ENCODE assay signal across 23 cellular contexts in genomic region chr2:144583362-144583692, GRCh38.
A peak's percentile ranks its signal among the peaks of the same experiment; 100 is the strongest.
DNase-seq lines count a peak whose midpoint lies in the region; FAIRE-seq and TF ChIP-seq lines count a peak whose summit lies in the region.
"Had no signal": no experiment of that assay in that cellular context is flagged by ENCODE, and none has a peak within 500 bp of the region (broad histone marks: within the 10 kb centered on the region; RNA-seq: fewer than 3 reads in every experiment).

No MANE protein-coding gene starts in this region.

- no peak for TF ChIP-seq POLR2A in endothelial cell of umbilical vein (IDR thresholded peaks at IDR 0.05; ENCODE audit: low read depth, low read length)

- no peaks in the 10 kb centered on the region for H3K27me3 Mint-ChIP-seq in neural progenitor cell (ENCODE audit: insufficient read depth, low read depth)

- H3K36me3 ChIP-seq in endothelial cell of umbilical vein (ENCODE audit: control insufficient read depth in 2 of 2, extremely low read depth in 1 of 2, insufficient read depth in 2 of 2, low read length in 2 of 2) (no peaks in the 10 kb centered on the region), neural progenitor cell (no peaks in the 10 kb centered on the region), H7 (replicated peaks; ENCODE audit: control insufficient read depth, insufficient read depth, low read length) (no peaks in the 10 kb centered on the region)
- H3K36me3 ChIP-seq: adrenal gland, tibial artery had no signal

- POLR2A ChIA-PET in endothelial cell of umbilical vein (lab: Charles Lee), result interaction anchor here (0.6 kb wide), 1 partner anchor 65 kb away, joined by 3 read pairs; no protein-coding TSS in a partner anchor

- dilution Hi-C loops in endothelial cell of umbilical vein (cut with MboI; ENCODE audit: extremely low pct_ligation_motif_present, low sequenced_read_pairs), result no loop called here

- peak overlapping the region; percentile 76 for H2AFZ ChIP-seq in endothelial cell of umbilical vein (ENCODE audit: low read depth, low read length)
- peak overlapping the region; percentile 79 for H2AFZ ChIP-seq in neural progenitor cell (replicated peaks)

- H3K79me2 ChIP-seq in endothelial cell of umbilical vein (ENCODE audit: control insufficient read depth, insufficient read depth, low read length) (no peaks in the 10 kb centered on the region), neural progenitor cell (ENCODE audit: low read depth) (no peaks in the 10 kb centered on the region)

- TF ChIP-seq CTCF in endothelial cell of umbilical vein (IDR thresholded peaks at IDR 0.05; ENCODE audit: extremely low read depth in 1 of 2, insufficient read depth in 1 of 2, low read depth in 1 of 2, low read length in 2 of 2) (no peak), neural progenitor cell (IDR thresholded peaks at IDR 0.05) (no peak)

- H3K27me3 ChIP-seq in endothelial cell of umbilical vein (ENCODE audit: control insufficient read depth in 2 of 2, insufficient read depth in 2 of 2, low read length in 2 of 2) (no peaks in the 10 kb centered on the region), neural progenitor cell (no peaks in the 10 kb centered on the region), H7 (ENCODE audit: control insufficient read depth, insufficient read depth, low read length) (peaks cover 2% of the 10 kb centered on the region; the same call in 1 of the 2 replicates)
- H3K27me3 ChIP-seq: adrenal gland, tibial artery had no signal

- no TSS peak for BruUV-seq in endothelial cell of umbilical vein (replicated peaks; lab: Mats Ljungman, UMichigan)

- H3K27ac ChIP-seq in endothelial cell of umbilical vein (ENCODE audit: insufficient read depth, low read depth, low read length) (peak overlapping the region; percentile 53), neural progenitor cell (no peak overlapping the region)
- H3K27ac ChIP-seq: adrenal gland, KMS-11, tibial artery had no signal

- peaks cover 37% of the 10 kb centered on the region for H3K4me1 Mint-ChIP-seq in neural progenitor cell

- intact Hi-C loops in endothelial cell of umbilical vein (cut with micrococcal nuclease), result loop anchor here (1.0 to 5.0 kb wide), 4 partner anchors 13 to 1169 kb away; no protein-coding TSS in a partner anchor

- H3K4me3 Mint-ChIP-seq in neural progenitor cell, result no peak overlapping the region
- H3K4me3 Mint-ChIP-seq: activated CD4-positive, alpha-beta memory T cell treated with anti-CD3 and anti-CD28 coated beads, Interleukin-2, amount 10 ng/mL, durations not matched to agents 7 days and 5 days; brain had no signal

- DNase-seq in GDM1 (lab: John Stamatoyannopoulos, UW) (peak; percentile 66), OCI-M1 (lab: John Stamatoyannopoulos, UW) (peak; percentile 82), endothelial cell of umbilical vein (ENCODE audit: low read depth, low spot score) (no peak), neural progenitor cell (ENCODE audit: low spot score) (no peak), globus pallidus (ENCODE audit: low spot score) (no peak), H7 (no peak), NCI-H510A (lab: John Stamatoyannopoulos, UW) (no peak), NCI-H2029 (lab: John Stamatoyannopoulos, UW) (no peak)
- DNase-seq: activated CD4-positive, alpha-beta memory T cell treated with anti-CD3 and anti-CD28 coated beads, Interleukin-2, amount 10 ng/mL, durations not matched to agents 7 days and 5 days; adrenal gland; effector CD4-positive, alpha-beta T cell; head of caudate nucleus; NCI-H1417 treated with DMSO at 0.1 percent for 48 hours; NCI-H2081 treated with DMSO at 0.1 percent for 48 hours; NCI-H345; SHP77; stimulated activated naive CD4-positive, alpha-beta T cell treated with Interleukin-2 at 50 U/mL for 16 hours; T1000; tibial artery had no signal

- peak overlapping the region; percentile 44 for H3K4me2 ChIP-seq in endothelial cell of umbilical vein (ENCODE audit: insufficient read depth, low read length)
- H3K4me2 ChIP-seq in neural progenitor cell, result peak overlapping the region; percentile 21
- H3K4me2 ChIP-seq: KMS-11 had no signal

- no peaks in the 10 kb centered on the region for H3K9me3 Mint-ChIP-seq in neural progenitor cell
- H3K9me3 Mint-ChIP-seq: activated CD4-positive, alpha-beta memory T cell treated with anti-CD3 and anti-CD28 coated beads, Interleukin-2, amount 10 ng/mL, durations not matched to agents 7 days and 5 days had no signal

- H3K9me3 ChIP-seq in endothelial cell of umbilical vein (replicated peaks; ENCODE audit: control insufficient read depth, insufficient read depth, low read length) (no peaks in the 10 kb centered on the region), neural progenitor cell (ENCODE audit: low read depth) (no peaks in the 10 kb centered on the region)
- H3K9me3 ChIP-seq: adrenal gland, tibial artery had no signal

- peak; percentile 15 for FAIRE-seq in endothelial cell of umbilical vein (lab: Jason Lieb, UNC)
- FAIRE-seq: D721Med had no signal

- H3K36me3 Mint-ChIP-seq in neural progenitor cell, result no peaks in the 10 kb centered on the region
- H3K36me3 Mint-ChIP-seq: brain had no signal

- H3K4me3 ChIP-seq in endothelial cell of umbilical vein (replicated peaks in 1 of 3; ENCODE audit: insufficient read depth in 1 of 3, low read depth in 1 of 3, low read length in 3 of 3) (no peak overlapping the region), neural progenitor cell (no peak overlapping the region), H7 (ENCODE audit: insufficient read depth, low read depth, low read length) (no peak overlapping the region)
- H3K4me3 ChIP-seq: adrenal gland, lung, tibial artery had no signal

- CTCF ChIA-PET in endothelial cell of umbilical vein (lab: Charles Lee), result interaction anchor here (0.8 to 2.1 kb wide), 7 partner anchors 8 to 1169 kb away, joined by 3 to 17 read pairs (median 5); no protein-coding TSS in a partner anchor

- H3K9ac ChIP-seq in endothelial cell of umbilical vein (replicated peaks; ENCODE audit: extremely low read depth, insufficient read depth, low read length), result peak overlapping the region; percentile 14
- no peak overlapping the region for H3K9ac ChIP-seq in neural progenitor cell
- H3K9ac ChIP-seq: KMS-11 had no signal

- no peak overlapping the region for H3K27ac Mint-ChIP-seq in neural progenitor cell
- H3K27ac Mint-ChIP-seq: activated CD4-positive, alpha-beta memory T cell treated with anti-CD3 and anti-CD28 coated beads, Interleukin-2, amount 10 ng/mL, durations not matched to agents 7 days and 5 days had no signal

- no peaks in the 10 kb centered on the region for H3K9me1 ChIP-seq in endothelial cell of umbilical vein (replicated peaks; ENCODE audit: control insufficient read depth, extremely low read depth, insufficient read depth, low read length)

- H3K4me1 ChIP-seq in endothelial cell of umbilical vein (ENCODE audit: control insufficient read depth, extremely low read depth, insufficient read depth, low read length), result peaks cover 37% of the 10 kb centered on the region
- H3K4me1 ChIP-seq in neural progenitor cell, result peaks cover 47% of the 10 kb centered on the region
- H3K4me1 ChIP-seq: adrenal gland had no signal

- peaks cover 27% of the 10 kb centered on the region for H3F3A ChIP-seq in neural progenitor cell (ENCODE audit: low read depth)

- no peaks in the 10 kb centered on the region for H4K20me1 ChIP-seq in endothelial cell of umbilical vein (replicated peaks; ENCODE audit: control insufficient read depth, extremely low read depth, insufficient read depth, low read length)
- H4K20me1 ChIP-seq in neural progenitor cell (ENCODE audit: low read depth), result no peaks in the 10 kb centered on the region

TF ChIP-seq in endothelial cell of umbilical vein, 7 proteins besides CTCF, POLR2A, EP300 and RAD21:
- TF ChIP-seq MYC (IDR thresholded peaks at IDR 0.05; ENCODE audit: low read depth, low read length), result no peak

Comparison
In these comparisons a context has a peak if more than half of its experiments do, and no peak if none do; other contexts are left out.
1. DNase-seq: peak in GDM1 (single experiment) and OCI-M1 (single experiment); none in endothelial cell of umbilical vein (single experiment), neural progenitor cell (single experiment), globus pallidus (single experiment), H7 (single experiment), NCI-H510A (single experiment) and NCI-H2029 (single experiment).